ENCODE assay signal across 13 cellular contexts in genomic region chr3:157075693-157076420, GRCh38.
A peak's percentile ranks its signal among the peaks of the same experiment; 100 is the strongest.
DNase-seq lines count a peak whose midpoint lies in the region; ATAC-seq and TF ChIP-seq lines count a peak whose summit lies in the region.
"Had no signal": no experiment of that assay in that cellular context is flagged by ENCODE, and none has a peak within 500 bp of the region (broad histone marks: within the 10 kb centered on the region; RNA-seq: fewer than 3 reads in every experiment).

No MANE protein-coding gene starts in this region.

- H3K4me3 Mint-ChIP-seq in activated naive CD8-positive, alpha-beta T cell treated with anti-CD3 and anti-CD28 coated beads, Interleukin-2, amount 50 U/mL, for 24 hours = no peak overlapping the region
- H3K4me3 Mint-ChIP-seq in activated T-cell treated with anti-CD3 and anti-CD28 coated beads, Interleukin-2, amount 50 U/mL, for 4 hours = no peak overlapping the region

- peak in 1 of 2 donors; percentile 8 for ATAC-seq in right cardiac atrium
- peak; percentile 37 for ATAC-seq in activated naive CD8-positive, alpha-beta T cell treated with anti-CD3 and anti-CD28 coated beads, Interleukin-2, amount 50 U/mL, for 24 hours
- no peak for ATAC-seq in activated T-cell treated with anti-CD3 and anti-CD28 coated beads, Interleukin-2, amount 50 U/mL, for 4 hours
- no peak for ATAC-seq in GM18505 (IDR thresholded peaks at IDR 0.05; ENCODE audit: unreplicated experiment)
- ATAC-seq: mucosa of descending colon had no signal

- peaks cover 13% of the 10 kb centered on the region for H3K4me1 Mint-ChIP-seq in activated naive CD8-positive, alpha-beta T cell treated with anti-CD3 and anti-CD28 coated beads, Interleukin-2, amount 50 U/mL, for 24 hours
- H3K4me1 Mint-ChIP-seq in activated T-cell treated with anti-CD3 and anti-CD28 coated beads, Interleukin-2, amount 50 U/mL, for 4 hours (ENCODE audit: low read depth) = peaks cover 7% of the 10 kb centered on the region

- H3K4me3 ChIP-seq in right cardiac atrium (ENCODE audit: low read length) (no peak overlapping the region), left ventricle myocardium inferior (no peak overlapping the region), tibial nerve (no peak overlapping the region)
- H3K4me3 ChIP-seq: mucosa of descending colon had no signal

- H3K36me3 ChIP-seq in left ventricle myocardium inferior = no peaks in the 10 kb centered on the region
- H3K36me3 ChIP-seq in tibial nerve = no peaks in the 10 kb centered on the region

- H3K27ac ChIP-seq in right cardiac atrium (ENCODE audit: low read length) = no peak overlapping the region
- H3K27ac ChIP-seq in left ventricle myocardium inferior (replicated peaks) = no peak overlapping the region
- peak overlapping the region in 3 of 4 donors; percentile 11 to 77 (median 70) for H3K27ac ChIP-seq in tibial nerve

- H3K4me1 ChIP-seq in right cardiac atrium (ENCODE audit: control insufficient read depth, insufficient read depth, low read length) (peaks cover 6% of the 10 kb centered on the region), left ventricle myocardium inferior (peaks cover 14% of the 10 kb centered on the region), tibial nerve (peaks cover 0 to 38% (median 1%) of the 10 kb centered on the region in 4 donors)

- TF ChIP-seq POLR2A in tibial nerve (IDR thresholded peaks at IDR 0.05) = no peak
- TF ChIP-seq POLR2A in GM18505 (IDR thresholded peaks at IDR 0.05; ENCODE audit: borderline replicate concordance, extremely low read depth, insufficient read depth, insufficient read length) = no peak

- no peaks in the 10 kb centered on the region for H3K9me3 Mint-ChIP-seq in activated naive CD8-positive, alpha-beta T cell treated with anti-CD3 and anti-CD28 coated beads, Interleukin-2, amount 50 U/mL, for 24 hours
- no peaks in the 10 kb centered on the region for H3K9me3 Mint-ChIP-seq in activated T-cell treated with anti-CD3 and anti-CD28 coated beads, Interleukin-2, amount 50 U/mL, for 4 hours

- intact Hi-C loops in right cardiac atrium (cut with DNase I) (loop anchor here in 2 of 4 donors (2.0 to 10.0 kb wide), 2 partner anchors 255 to 261 kb away; no protein-coding TSS in a partner anchor), left ventricle myocardium inferior (cut with micrococcal nuclease) (no loop called here)

- DNase-seq in right cardiac atrium (peak in 2 of 3 donors; percentile 56 to 60), left ventricle myocardium inferior (no peak), midbrain (lab: John Stamatoyannopoulos, UW) (peak; percentile 67), tibial nerve (ENCODE audit: low spot score in 2 of 2) (peak in 1 of 2 donors; percentile 35), NCI-H146 treated with DMSO at 0.1 percent for 48 hours (lab: John Stamatoyannopoulos, UW; ENCODE audit: unreplicated experiment) (no peak)
- DNase-seq in activated naive CD8-positive, alpha-beta T cell treated with anti-CD3 and anti-CD28 coated beads, Interleukin-2, amount 50 U/mL, for 24 hours = no peak
- DNase-seq in activated T-cell treated with anti-CD3 and anti-CD28 coated beads, Interleukin-2, amount 50 U/mL, for 4 hours = no peak
- DNase-seq: effector CD8-positive, alpha-beta T cell; GF-D8; mucosa of descending colon; NCI-H345; stimulated activated CD4-positive, alpha-beta T cell treated with anti-CD3 and anti-CD28 coated beads, Interleukin-12 subunit alpha, Interleukin-12 subunit beta, amount 100 ng/mL, for 4 hours had no signal

- H3K27ac Mint-ChIP-seq in activated naive CD8-positive, alpha-beta T cell treated with anti-CD3 and anti-CD28 coated beads, Interleukin-2, amount 50 U/mL, for 24 hours = no peak overlapping the region

- WGBS in right cardiac atrium = 45% methylated on average over 7 of the region's 7 CpGs
- WGBS in tibial nerve, 2 donors = 28 to 35% methylated on average over 7 of the region's 7 CpGs

- H3K27me3 ChIP-seq in right cardiac atrium (ENCODE audit: control insufficient read depth, insufficient read depth) (no peaks in the 10 kb centered on the region), left ventricle myocardium inferior (ENCODE audit: low read depth) (no peaks in the 10 kb centered on the region), tibial nerve (no peaks in the 10 kb centered on the region)

- TF ChIP-seq EP300 in tibial nerve (IDR thresholded peaks at IDR 0.05) = no peak

- no peak for TF ChIP-seq CTCF in left ventricle myocardium inferior (IDR thresholded peaks at IDR 0.05; ENCODE audit: borderline replicate concordance)
- no peak for TF ChIP-seq CTCF in tibial nerve (IDR thresholded peaks at IDR 0.05)

- no peaks in the 10 kb centered on the region for H3K36me3 Mint-ChIP-seq in activated naive CD8-positive, alpha-beta T cell treated with anti-CD3 and anti-CD28 coated beads, Interleukin-2, amount 50 U/mL, for 24 hours (ENCODE audit: low read depth)
- no peaks in the 10 kb centered on the region for H3K36me3 Mint-ChIP-seq in activated T-cell treated with anti-CD3 and anti-CD28 coated beads, Interleukin-2, amount 50 U/mL, for 4 hours (ENCODE audit: insufficient read depth)

- no peaks in the 10 kb centered on the region for H3K9me3 ChIP-seq in right cardiac atrium (ENCODE audit: control insufficient read depth, low read length)
- no peaks in the 10 kb centered on the region for H3K9me3 ChIP-seq in left ventricle myocardium inferior (replicated peaks)
- H3K9me3 ChIP-seq in tibial nerve = no peaks in the 10 kb centered on the region
- H3K9me3 ChIP-seq: mucosa of descending colon had no signal

- no peaks in the 10 kb centered on the region for H3K27me3 Mint-ChIP-seq in activated naive CD8-positive, alpha-beta T cell treated with anti-CD3 and anti-CD28 coated beads, Interleukin-2, amount 50 U/mL, for 24 hours
- H3K27me3 Mint-ChIP-seq in activated T-cell treated with anti-CD3 and anti-CD28 coated beads, Interleukin-2, amount 50 U/mL, for 4 hours (ENCODE audit: low read depth) = no peaks in the 10 kb centered on the region

Comparison
In these comparisons a context has a peak if more than half of its experiments do, and no peak if none do; other contexts are left out.
1. DNase-seq: peak in right cardiac atrium (2 of 3) and midbrain (single experiment); none in left ventricle myocardium inferior (single experiment), activated naive CD8-positive, alpha-beta T cell treated with anti-CD3 and anti-CD28 coated beads, Interleukin-2, amount 50 U/mL, for 24 hours (single experiment), NCI-H146 treated with DMSO at 0.1 percent for 48 hours (single experiment) and activated T-cell treated with anti-CD3 and anti-CD28 coated beads, Interleukin-2, amount 50 U/mL, for 4 hours (single experiment).
2. H3K27ac ChIP-seq: peak in tibial nerve (3 of 4); none in right cardiac atrium (single experiment) and left ventricle myocardium inferior (single experiment).